In the genomic region with DNA sequence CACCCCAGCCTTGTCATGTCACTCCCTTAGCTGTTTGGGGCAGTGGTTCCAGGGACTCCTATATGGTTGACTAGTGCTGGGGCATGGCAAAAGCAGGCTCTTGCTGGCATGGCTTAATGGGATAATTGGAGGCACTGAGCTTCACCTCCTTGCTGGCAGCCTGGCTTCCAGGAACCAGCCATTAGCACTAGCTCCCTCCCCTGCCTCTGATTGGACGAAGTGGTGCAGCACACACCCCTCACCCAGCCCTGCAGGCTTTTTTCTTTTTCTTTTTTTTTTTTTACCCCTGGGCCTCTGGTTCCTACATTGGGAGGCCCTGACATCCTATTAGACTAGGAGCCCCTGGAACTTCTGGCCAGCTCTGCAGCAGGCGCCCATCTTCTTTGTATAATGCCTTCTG, we compare ENCODE assay signal across 18 cellular contexts. TPM values are rescaled to one million over a fixed set of nuclear protein-coding genes. Genes with fewer than 3 reads are reported as not detected.
DNase-seq lines count a peak whose midpoint lies in the region; ATAC-seq and TF ChIP-seq lines count a peak whose summit lies in the region.
"Had no signal": no experiment of that assay in that cellular context is flagged by ENCODE, and none has a peak within 500 bp of the region (broad histone marks: within the 10 kb centered on the region; RNA-seq: fewer than 3 reads in every experiment).

No MANE protein-coding gene starts in this region.

- TF ChIP-seq CTCF in RWPE2 (IDR thresholded peaks at IDR 0.05; ENCODE audit: poor library complexity, severe bottlenecking) (no peak), prostate gland (IDR thresholded peaks at IDR 0.05) (no peak)
- no peak for TF ChIP-seq CTCF in CD8-positive, alpha-beta T cell (IDR thresholded peaks at IDR 0.05)

- CTCF ChIA-PET in CD8-positive, alpha-beta T cell (lab: Charles Lee), result interaction anchor here (2.0 kb wide), 1 partner anchor 13 kb away, joined by 5 read pairs; no protein-coding TSS in a partner anchor

- H3K4me1 Mint-ChIP-seq in CD8-positive, alpha-beta T cell (ENCODE audit: low read depth), result peaks cover 6% of the 10 kb centered on the region

- WGBS in prostate gland, result 83% methylated on average over 2 of the region's 2 CpGs

- H3K4me1 ChIP-seq in RWPE2 (ENCODE audit: insufficient read depth, poor library complexity, severe bottlenecking) (peaks cover 29% of the 10 kb centered on the region), prostate gland (replicated peaks) (peaks cover 8% of the 10 kb centered on the region)
- peaks cover 5% of the 10 kb centered on the region for H3K4me1 ChIP-seq in CD8-positive, alpha-beta T cell (ENCODE audit: insufficient read depth, low read length)

- POLR2A ChIA-PET in CD8-positive, alpha-beta T cell (lab: Charles Lee), result no interaction called here

- no peaks in the 10 kb centered on the region for H3K36me3 Mint-ChIP-seq in CD8-positive, alpha-beta T cell

- no peak for ATAC-seq in RWPE2 (ENCODE audit: low read depth)
- ATAC-seq in CD8-positive, alpha-beta T cell, result no peak
- ATAC-seq in left colon, result no peak
- ATAC-seq: A549, psoas muscle had no signal

- TF ChIP-seq POLR2A in prostate gland (IDR thresholded peaks at IDR 0.05), result no peak

- H3K27ac ChIP-seq in RWPE2 (ENCODE audit: poor library complexity, severe bottlenecking) (peak overlapping the region; percentile 99), prostate gland (no peak overlapping the region)
- no peak overlapping the region for H3K27ac ChIP-seq in CD8-positive, alpha-beta T cell (ENCODE audit: low read depth, low read length)
- H3K27ac ChIP-seq: HL-60, psoas muscle had no signal

- intact Hi-C loops in CD8-positive, alpha-beta T cell (cut with DNase I, micrococcal nuclease), result no loop called here
- intact Hi-C loops in prostate gland (cut with DNase I), result no loop called here
- intact Hi-C loops in left colon (cut with DNase I, micrococcal nuclease), result no loop called here

- no peak overlapping the region for H3K4me3 Mint-ChIP-seq in CD8-positive, alpha-beta T cell

- H3K27ac Mint-ChIP-seq in CD8-positive, alpha-beta T cell, result no peak overlapping the region

- no peaks in the 10 kb centered on the region for H3K27me3 ChIP-seq in H7 (ENCODE audit: control insufficient read depth, insufficient read depth, low read length)
- H3K27me3 ChIP-seq in RWPE2 (ENCODE audit: insufficient read depth, poor library complexity, severe bottlenecking), result no peaks in the 10 kb centered on the region
- no peaks in the 10 kb centered on the region for H3K27me3 ChIP-seq in CD8-positive, alpha-beta T cell (ENCODE audit: insufficient read depth, low read length)
- no peaks in the 10 kb centered on the region for H3K27me3 ChIP-seq in prostate gland (replicated peaks; ENCODE audit: insufficient read depth)

- DNase-seq in NCI-H146 (lab: John Stamatoyannopoulos, UW) (peak; percentile 31), NCI-H146 treated with DMSO at 0.1 percent for 48 hours (lab: John Stamatoyannopoulos, UW; ENCODE audit: unreplicated experiment) (no peak), H7 (peak; percentile 83), RWPE2 (ENCODE audit: low spot score) (no peak), islet precursor cell (peak; percentile 78), prostate gland (ENCODE audit: low spot score) (no peak), left colon (no peak)
- DNase-seq in CD8-positive, alpha-beta T cell, result no peak
- DNase-seq: activated effector memory CD4-positive, alpha-beta T cell treated with Interleukin-2 at 50 U/mL for 16 hours; HCEC 1CT; Karpas-422; SIG-M5; stimulated activated CD4-positive, alpha-beta T cell treated with anti-CD3 and anti-CD28 coated beads, Interleukin-15, amount 100 ng/mL, for 24 hours had no signal

- no peaks in the 10 kb centered on the region for H3K9me3 ChIP-seq in RWPE2 (ENCODE audit: severe bottlenecking)
- no peaks in the 10 kb centered on the region for H3K9me3 ChIP-seq in CD8-positive, alpha-beta T cell (ENCODE audit: low read length)
- no peaks in the 10 kb centered on the region for H3K9me3 ChIP-seq in prostate gland
- H3K9me3 ChIP-seq: A549, psoas muscle, thoracic aorta had no signal

- no peak overlapping the region for H3K4me3 ChIP-seq in H7 (ENCODE audit: insufficient read depth, low read depth, low read length)
- no peak overlapping the region for H3K4me3 ChIP-seq in RWPE2 (ENCODE audit: severe bottlenecking)
- H3K4me3 ChIP-seq in CD8-positive, alpha-beta T cell (ENCODE audit: low read depth, low read length), result no peak overlapping the region
- no peak overlapping the region for H3K4me3 ChIP-seq in prostate gland
- H3K4me3 ChIP-seq: A549, psoas muscle, thoracic aorta had no signal

- H3K36me3 ChIP-seq in H7 (replicated peaks; ENCODE audit: control insufficient read depth, insufficient read depth, low read length), result peaks cover 10% of the 10 kb centered on the region
- peaks cover 57% of the 10 kb centered on the region for H3K36me3 ChIP-seq in RWPE2 (ENCODE audit: low read depth)
- H3K36me3 ChIP-seq in CD8-positive, alpha-beta T cell (ENCODE audit: insufficient read depth, low read length), result no peaks in the 10 kb centered on the region
- no peaks in the 10 kb centered on the region for H3K36me3 ChIP-seq in prostate gland

- peaks cover 7% of the 10 kb centered on the region for H3K27me3 Mint-ChIP-seq in CD8-positive, alpha-beta T cell (ENCODE audit: low read depth)

- H3K9me3 Mint-ChIP-seq in CD8-positive, alpha-beta T cell, result no peaks in the 10 kb centered on the region

RNA-seq across cellular contexts. Expression of a gene that starts 18.6 kb away (rescaled TPM):
- total RNA-seq in H7 (2014; rRNA removed; shearing (Covaris generic)), result 48.7 and 55.0 TPM in 2 replicates
- 1 to 10 TPM; 4.3 to 5.9 TPM for total RNA-seq in CD8-positive, alpha-beta T cell
- total RNA-seq in prostate gland (100 to 1,000 TPM in 1 of 2 donors, 10 to 100 TPM in 1; 74.5 to 113 TPM), left colon (10 to 100 TPM; 70.3 to 74.1 TPM)

RNA-seq across cellular contexts. Expression of a gene that starts 53.5 kb away (rescaled TPM):
- total RNA-seq in H7 (2014; rRNA removed; shearing (Covaris generic)), result not detected in 2 replicates
- total RNA-seq in CD8-positive, alpha-beta T cell, result not detected
- total RNA-seq in prostate gland (1 to 10 TPM in 1 of 2 donors, not detected in 1; 2.4 TPM), left colon (1 to 10 TPM; 1.2 to 3.3 TPM)
- total RNA-seq: frontal cortex, psoas muscle, thoracic aorta had no signal

RNA-seq across cellular contexts. Expression of a gene that starts 53.8 kb away (rescaled TPM):
- total RNA-seq in H7 (2014; rRNA removed; shearing (Covaris generic)), result 136 and 152 TPM in 2 replicates
- total RNA-seq in CD8-positive, alpha-beta T cell, result 10 to 100 TPM; 77.8 to 81.2 TPM
- total RNA-seq in prostate gland, result 100 to 1,000 TPM; 108 to 132 TPM
- 100 to 1,000 TPM; 133 to 145 TPM for total RNA-seq in left colon

Comparison
In these comparisons a context has a peak if more than half of its experiments do, and no peak if none do; other contexts are left out.
1. DNase-seq: peak in NCI-H146 (single experiment), H7 (single experiment) and islet precursor cell (single experiment); none in NCI-H146 treated with DMSO at 0.1 percent for 48 hours (single experiment), RWPE2 (single experiment), CD8-positive, alpha-beta T cell (0 of 7), prostate gland (single experiment) and left colon (0 of 2).